2 cellular contexts compared by ENCODE assay signal in the genomic region with DNA sequence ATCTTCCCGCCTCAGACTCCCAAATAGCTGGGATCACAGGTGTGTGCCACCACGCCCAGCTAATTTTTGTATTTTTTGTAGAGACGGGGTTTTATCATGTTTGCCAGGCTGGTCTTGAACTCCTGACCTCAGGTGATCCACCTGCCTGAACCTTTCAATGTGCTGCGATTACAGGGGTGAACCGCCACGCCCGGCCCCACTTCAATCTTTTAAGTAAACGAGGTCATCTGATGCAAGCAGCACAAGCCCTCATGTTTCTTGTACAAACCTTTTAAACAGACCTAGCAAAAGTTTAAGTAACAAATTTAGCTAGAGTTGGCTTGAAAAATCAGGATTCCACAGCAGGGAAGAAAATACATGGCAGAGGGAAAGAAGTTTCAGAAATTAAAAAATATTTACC.
TF ChIP-seq lines count a peak whose summit lies in the region.

No MANE protein-coding gene starts in this region.

TF ChIP-seq in HepG2, 621 proteins besides CTCF, POLR2A, EP300 and RAD21:
- TF ChIP-seq ZSCAN25 (CRISPR knock-in tag; IDR thresholded peaks at IDR 0.05) (peak; percentile 57; the same call in 1 of the 2 replicates), SOX6 (IDR thresholded peaks at IDR 0.05) (no peak), SOX6 (CRISPR knock-in tag; IDR thresholded peaks at IDR 0.05) (0 out of 2 replicates have a peak, but pooled peaks have one; percentile 26), HNF4A (CRISPR knock-in tag; IDR thresholded peaks at IDR 0.05) (0 out of 2 replicates have a peak, but pooled peaks have one; percentile 12), ATF7 (IDR thresholded peaks at IDR 0.05) (no peak), ATF7 (CRISPR knock-in tag; IDR thresholded peaks at IDR 0.05) (no peak), PRDM4 (CRISPR knock-in tag; IDR thresholded peaks at IDR 0.05; ENCODE audit: borderline replicate concordance) (no peak), RARA (CRISPR knock-in tag; IDR thresholded peaks at IDR 0.05) (0 out of 2 replicates have a peak, but pooled peaks have one; percentile 15)
- TF ChIP-seq, protein P1, sequence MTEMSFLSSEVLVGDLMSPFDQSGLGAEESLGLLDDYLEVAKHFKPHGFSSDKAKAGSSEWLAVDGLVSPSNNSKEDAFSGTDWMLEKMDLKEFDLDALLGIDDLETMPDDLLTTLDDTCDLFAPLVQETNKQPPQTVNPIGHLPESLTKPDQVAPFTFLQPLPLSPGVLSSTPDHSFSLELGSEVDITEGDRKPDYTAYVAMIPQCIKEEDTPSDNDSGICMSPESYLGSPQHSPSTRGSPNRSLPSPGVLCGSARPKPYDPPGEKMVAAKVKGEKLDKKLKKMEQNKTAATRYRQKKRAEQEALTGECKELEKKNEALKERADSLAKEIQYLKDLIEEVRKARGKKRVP (CRISPR knock-in tag; IDR thresholded peaks at IDR 0.05): peak in 1 of 2 experiments; percentile 79; a peak in 2 of 4 replicates

TF ChIP-seq in WTC11, 78 proteins besides CTCF, POLR2A, EP300 and RAD21:
- TF ChIP-seq GABPB1 (CRISPR knock-in tag; IDR thresholded peaks at IDR 0.05) (0 out of 2 replicates have a peak, but pooled peaks have one; percentile 35), CBFB (CRISPR knock-in tag; IDR thresholded peaks at IDR 0.05; ENCODE audit: low read depth) (no peak)
